1 cellular context compared by ENCODE assay signal in the genomic region with DNA sequence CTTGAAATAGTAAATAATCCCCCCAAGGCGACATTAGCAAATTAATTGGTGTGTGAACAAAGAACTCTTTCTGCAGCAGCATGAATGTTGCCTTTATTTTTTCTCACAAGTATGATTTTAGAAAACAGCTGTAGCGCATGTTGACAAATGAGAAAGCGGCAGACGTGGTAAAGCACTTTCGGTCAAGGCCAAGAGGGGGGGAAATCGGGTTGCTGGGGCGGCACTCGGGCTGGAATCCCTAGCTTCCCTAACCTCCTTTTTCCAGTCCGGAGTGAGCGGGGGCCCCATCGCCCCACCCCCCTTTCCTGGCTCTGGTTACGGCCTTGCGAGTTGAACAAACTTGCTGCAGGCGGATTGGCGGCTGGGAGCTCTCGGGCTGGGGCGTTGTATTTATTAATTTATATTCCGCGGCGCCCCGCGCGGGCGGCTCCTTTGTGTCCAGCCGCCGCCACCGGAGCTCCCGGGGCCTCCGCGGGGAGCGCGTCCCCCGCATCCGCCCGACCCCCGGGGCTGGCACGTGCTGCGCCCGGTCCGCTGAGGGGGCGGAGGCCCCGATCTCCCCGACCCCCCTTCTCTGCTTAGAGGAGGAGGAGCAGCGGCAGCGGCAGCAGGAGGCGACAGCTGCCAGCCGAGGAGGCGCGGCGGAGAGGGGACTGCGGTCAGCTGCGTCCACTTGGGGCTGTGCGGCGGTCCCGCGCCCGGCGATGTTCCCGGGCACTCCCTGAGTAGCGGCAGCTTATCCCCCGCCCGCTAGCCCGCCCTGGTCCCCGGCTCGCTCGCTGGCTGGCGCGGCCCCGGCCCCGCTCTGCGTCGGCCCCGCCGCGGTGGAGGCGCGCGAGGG.
TF ChIP-seq lines count a peak whose summit lies in the region.

A gene with protein sequence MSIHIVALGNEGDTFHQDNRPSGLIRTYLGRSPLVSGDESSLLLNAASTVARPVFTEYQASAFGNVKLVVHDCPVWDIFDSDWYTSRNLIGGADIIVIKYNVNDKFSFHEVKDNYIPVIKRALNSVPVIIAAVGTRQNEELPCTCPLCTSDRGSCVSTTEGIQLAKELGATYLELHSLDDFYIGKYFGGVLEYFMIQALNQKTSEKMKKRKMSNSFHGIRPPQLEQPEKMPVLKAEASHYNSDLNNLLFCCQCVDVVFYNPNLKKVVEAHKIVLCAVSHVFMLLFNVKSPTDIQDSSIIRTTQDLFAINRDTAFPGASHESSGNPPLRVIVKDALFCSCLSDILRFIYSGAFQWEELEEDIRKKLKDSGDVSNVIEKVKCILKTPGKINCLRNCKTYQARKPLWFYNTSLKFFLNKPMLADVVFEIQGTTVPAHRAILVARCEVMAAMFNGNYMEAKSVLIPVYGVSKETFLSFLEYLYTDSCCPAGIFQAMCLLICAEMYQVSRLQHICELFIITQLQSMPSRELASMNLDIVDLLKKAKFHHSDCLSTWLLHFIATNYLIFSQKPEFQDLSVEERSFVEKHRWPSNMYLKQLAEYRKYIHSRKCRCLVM (plus strand): TSS at position 607 of the 841 bp plus-strand sequence. CDS start 347 bp downstream, outside the sequence.

TF ChIP-seq in HepG2, 621 proteins besides CTCF, POLR2A, EP300 and RAD21 (continued from another document and continues in another):
- TF ChIP-seq, protein P1, sequence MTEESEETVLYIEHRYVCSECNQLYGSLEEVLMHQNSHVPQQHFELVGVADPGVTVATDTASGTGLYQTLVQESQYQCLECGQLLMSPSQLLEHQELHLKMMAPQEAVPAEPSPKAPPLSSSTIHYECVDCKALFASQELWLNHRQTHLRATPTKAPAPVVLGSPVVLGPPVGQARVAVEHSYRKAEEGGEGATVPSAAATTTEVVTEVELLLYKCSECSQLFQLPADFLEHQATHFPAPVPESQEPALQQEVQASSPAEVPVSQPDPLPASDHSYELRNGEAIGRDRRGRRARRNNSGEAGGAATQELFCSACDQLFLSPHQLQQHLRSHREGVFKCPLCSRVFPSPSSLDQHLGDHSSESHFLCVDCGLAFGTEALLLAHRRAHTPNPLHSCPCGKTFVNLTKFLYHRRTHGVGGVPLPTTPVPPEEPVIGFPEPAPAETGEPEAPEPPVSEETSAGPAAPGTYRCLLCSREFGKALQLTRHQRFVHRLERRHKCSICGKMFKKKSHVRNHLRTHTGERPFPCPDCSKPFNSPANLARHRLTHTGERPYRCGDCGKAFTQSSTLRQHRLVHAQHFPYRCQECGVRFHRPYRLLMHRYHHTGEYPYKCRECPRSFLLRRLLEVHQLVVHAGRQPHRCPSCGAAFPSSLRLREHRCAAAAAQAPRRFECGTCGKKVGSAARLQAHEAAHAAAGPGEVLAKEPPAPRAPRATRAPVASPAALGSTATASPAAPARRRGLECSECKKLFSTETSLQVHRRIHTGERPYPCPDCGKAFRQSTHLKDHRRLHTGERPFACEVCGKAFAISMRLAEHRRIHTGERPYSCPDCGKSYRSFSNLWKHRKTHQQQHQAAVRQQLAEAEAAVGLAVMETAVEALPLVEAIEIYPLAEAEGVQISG (CRISPR knock-in tag; IDR thresholded peaks at IDR 0.05), result peak; percentile 33; the same call in 1 of the 2 replicates
- no peak for TF ChIP-seq KLF13 (CRISPR knock-in tag; IDR thresholded peaks at IDR 0.05)
- TF ChIP-seq PHF5A (CRISPR knock-in tag; IDR thresholded peaks at IDR 0.05; ENCODE audit: low read depth, unreplicated experiment), result no peak
- TF ChIP-seq, protein P2, sequence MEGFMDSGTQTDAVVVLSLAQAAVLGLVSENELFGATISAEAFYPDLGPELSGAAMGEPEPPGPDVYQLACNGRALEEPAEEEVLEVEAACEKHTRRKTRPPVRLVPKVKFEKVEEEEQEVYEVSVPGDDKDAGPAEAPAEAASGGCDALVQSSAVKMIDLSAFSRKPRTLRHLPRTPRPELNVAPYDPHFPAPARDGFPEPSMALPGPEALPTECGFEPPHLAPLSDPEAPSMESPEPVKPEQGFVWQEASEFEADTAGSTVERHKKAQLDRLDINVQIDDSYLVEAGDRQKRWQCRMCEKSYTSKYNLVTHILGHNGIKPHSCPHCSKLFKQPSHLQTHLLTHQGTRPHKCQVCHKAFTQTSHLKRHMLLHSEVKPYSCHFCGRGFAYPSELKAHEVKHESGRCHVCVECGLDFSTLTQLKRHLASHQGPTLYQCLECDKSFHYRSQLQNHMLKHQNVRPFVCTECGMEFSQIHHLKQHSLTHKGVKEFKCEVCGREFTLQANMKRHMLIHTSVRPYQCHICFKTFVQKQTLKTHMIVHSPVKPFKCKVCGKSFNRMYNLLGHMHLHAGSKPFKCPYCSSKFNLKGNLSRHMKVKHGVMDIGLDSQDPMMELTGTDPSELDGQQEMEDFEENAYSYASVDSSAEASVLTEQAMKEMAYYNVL (CRISPR knock-in tag; IDR thresholded peaks at IDR 0.05; ENCODE audit: borderline replicate concordance), result no peak
- peak; percentile 49; the same call in 1 of the 2 replicates for TF ChIP-seq KDM5A (IDR thresholded peaks at IDR 0.05; ENCODE audit: borderline replicate concordance, low read length)
- TF ChIP-seq EZH2 (conservative IDR thresholded peaks at IDR 0.05; ENCODE audit: low read depth, low read length), result no peak
- no peak for TF ChIP-seq STAT5B (CRISPR knock-in tag; IDR thresholded peaks at IDR 0.05)
- peak; percentile 51; the same call in 1 of the 2 replicates for TF ChIP-seq MAF1 (CRISPR knock-in tag; IDR thresholded peaks at IDR 0.05; ENCODE audit: borderline replicate concordance)
- TF ChIP-seq KAT7 (CRISPR knock-in tag; IDR thresholded peaks at IDR 0.05; ENCODE audit: borderline replicate concordance), result peak; percentile 86
- TF ChIP-seq SRF (IDR thresholded peaks at IDR 0.05; ENCODE audit: low read depth, low read length), result no peak
- no peak for TF ChIP-seq KLF12 (CRISPR knock-in tag; IDR thresholded peaks at IDR 0.05; ENCODE audit: borderline replicate concordance)
- peak; percentile 71 for TF ChIP-seq SAP130 (CRISPR knock-in tag; IDR thresholded peaks at IDR 0.05; ENCODE audit: low read depth)
- TF ChIP-seq SETDB1 (CRISPR knock-in tag; IDR thresholded peaks at IDR 0.05; ENCODE audit: borderline replicate concordance), result no peak
- TF ChIP-seq, protein P3, sequence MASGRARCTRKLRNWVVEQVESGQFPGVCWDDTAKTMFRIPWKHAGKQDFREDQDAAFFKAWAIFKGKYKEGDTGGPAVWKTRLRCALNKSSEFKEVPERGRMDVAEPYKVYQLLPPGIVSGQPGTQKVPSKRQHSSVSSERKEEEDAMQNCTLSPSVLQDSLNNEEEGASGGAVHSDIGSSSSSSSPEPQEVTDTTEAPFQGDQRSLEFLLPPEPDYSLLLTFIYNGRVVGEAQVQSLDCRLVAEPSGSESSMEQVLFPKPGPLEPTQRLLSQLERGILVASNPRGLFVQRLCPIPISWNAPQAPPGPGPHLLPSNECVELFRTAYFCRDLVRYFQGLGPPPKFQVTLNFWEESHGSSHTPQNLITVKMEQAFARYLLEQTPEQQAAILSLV (CRISPR knock-in tag; IDR thresholded peaks at IDR 0.05; ENCODE audit: borderline replicate concordance), result no peak; the same call in 1 of the 2 replicates
- TF ChIP-seq, protein P4, sequence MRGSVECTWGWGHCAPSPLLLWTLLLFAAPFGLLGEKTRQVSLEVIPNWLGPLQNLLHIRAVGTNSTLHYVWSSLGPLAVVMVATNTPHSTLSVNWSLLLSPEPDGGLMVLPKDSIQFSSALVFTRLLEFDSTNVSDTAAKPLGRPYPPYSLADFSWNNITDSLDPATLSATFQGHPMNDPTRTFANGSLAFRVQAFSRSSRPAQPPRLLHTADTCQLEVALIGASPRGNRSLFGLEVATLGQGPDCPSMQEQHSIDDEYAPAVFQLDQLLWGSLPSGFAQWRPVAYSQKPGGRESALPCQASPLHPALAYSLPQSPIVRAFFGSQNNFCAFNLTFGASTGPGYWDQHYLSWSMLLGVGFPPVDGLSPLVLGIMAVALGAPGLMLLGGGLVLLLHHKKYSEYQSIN (CRISPR knock-in tag; IDR thresholded peaks at IDR 0.05; ENCODE audit: borderline replicate concordance), result no peak
- TF ChIP-seq TAF15 (IDR thresholded peaks at IDR 0.05; ENCODE audit: low read depth, low read length, poor library complexity, severe bottlenecking), result no peak
- TF ChIP-seq HDAC6 (IDR thresholded peaks at IDR 0.05; ENCODE audit: low read depth, low read length), result no peak
- TF ChIP-seq ZKSCAN5 (CRISPR knock-in tag; IDR thresholded peaks at IDR 0.05), result no peak
- TF ChIP-seq SAFB2 (CRISPR knock-in tag; IDR thresholded peaks at IDR 0.05; ENCODE audit: borderline replicate concordance, low read depth), result peak; percentile 15; the same call in 1 of the 2 replicates
- peak; percentile 81; the same call in 1 of the 2 replicates for TF ChIP-seq ZNF563 (CRISPR knock-in tag; IDR thresholded peaks at IDR 0.05)
- TF ChIP-seq SRSF9 (IDR thresholded peaks at IDR 0.05; ENCODE audit: borderline replicate concordance, insufficient read depth, low read depth, low read length, poor library complexity, severe bottlenecking), result no peak
- 0 out of 2 replicates have a peak, but pooled peaks have one; percentile 6 for TF ChIP-seq ETV5 (CRISPR knock-in tag; IDR thresholded peaks at IDR 0.05; ENCODE audit: borderline replicate concordance)
- TF ChIP-seq ZNF550 (CRISPR knock-in tag; IDR thresholded peaks at IDR 0.05; ENCODE audit: borderline replicate concordance), result no peak
- TF ChIP-seq, protein P5, sequence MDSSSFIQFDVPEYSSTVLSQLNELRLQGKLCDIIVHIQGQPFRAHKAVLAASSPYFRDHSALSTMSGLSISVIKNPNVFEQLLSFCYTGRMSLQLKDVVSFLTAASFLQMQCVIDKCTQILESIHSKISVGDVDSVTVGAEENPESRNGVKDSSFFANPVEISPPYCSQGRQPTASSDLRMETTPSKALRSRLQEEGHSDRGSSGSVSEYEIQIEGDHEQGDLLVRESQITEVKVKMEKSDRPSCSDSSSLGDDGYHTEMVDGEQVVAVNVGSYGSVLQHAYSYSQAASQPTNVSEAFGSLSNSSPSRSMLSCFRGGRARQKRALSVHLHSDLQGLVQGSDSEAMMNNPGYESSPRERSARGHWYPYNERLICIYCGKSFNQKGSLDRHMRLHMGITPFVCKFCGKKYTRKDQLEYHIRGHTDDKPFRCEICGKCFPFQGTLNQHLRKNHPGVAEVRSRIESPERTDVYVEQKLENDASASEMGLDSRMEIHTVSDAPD (CRISPR knock-in tag; IDR thresholded peaks at IDR 0.05), result no peak
- 0 out of 2 replicates have a peak, but pooled peaks have one; percentile 20 for TF ChIP-seq ELF3 (CRISPR knock-in tag; IDR thresholded peaks at IDR 0.05)
- TF ChIP-seq, protein P6, sequence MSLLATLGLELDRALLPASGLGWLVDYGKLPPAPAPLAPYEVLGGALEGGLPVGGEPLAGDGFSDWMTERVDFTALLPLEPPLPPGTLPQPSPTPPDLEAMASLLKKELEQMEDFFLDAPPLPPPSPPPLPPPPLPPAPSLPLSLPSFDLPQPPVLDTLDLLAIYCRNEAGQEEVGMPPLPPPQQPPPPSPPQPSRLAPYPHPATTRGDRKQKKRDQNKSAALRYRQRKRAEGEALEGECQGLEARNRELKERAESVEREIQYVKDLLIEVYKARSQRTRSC (CRISPR knock-in tag; IDR thresholded peaks at IDR 0.05; ENCODE audit: low read depth), result no peak
- no peak for TF ChIP-seq PITX1 (CRISPR knock-in tag; IDR thresholded peaks at IDR 0.05)
- TF ChIP-seq FOXA1 (IDR thresholded peaks at IDR 0.05), result no peak
- TF ChIP-seq FOXA1 (CRISPR knock-in tag; IDR thresholded peaks at IDR 0.05), result peak; percentile 60
- no peak for TF ChIP-seq ZNF205 (CRISPR knock-in tag; IDR thresholded peaks at IDR 0.05)
- TF ChIP-seq, protein P7, sequence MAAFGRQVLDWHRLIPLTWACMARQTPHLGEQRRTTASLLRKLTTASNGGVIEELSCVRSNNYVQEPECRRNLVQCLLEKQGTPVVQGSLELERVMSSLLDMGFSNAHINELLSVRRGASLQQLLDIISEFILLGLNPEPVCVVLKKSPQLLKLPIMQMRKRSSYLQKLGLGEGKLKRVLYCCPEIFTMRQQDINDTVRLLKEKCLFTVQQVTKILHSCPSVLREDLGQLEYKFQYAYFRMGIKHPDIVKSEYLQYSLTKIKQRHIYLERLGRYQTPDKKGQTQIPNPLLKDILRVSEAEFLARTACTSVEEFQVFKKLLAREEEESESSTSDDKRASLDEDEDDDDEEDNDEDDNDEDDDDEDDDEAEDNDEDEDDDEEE (CRISPR knock-in tag; IDR thresholded peaks at IDR 0.05), result no peak
- TF ChIP-seq SALL1 (CRISPR knock-in tag; IDR thresholded peaks at IDR 0.05), result peak; percentile 59
- TF ChIP-seq MBD4 (IDR thresholded peaks at IDR 0.05; ENCODE audit: borderline replicate concordance, low read length), result no peak
- TF ChIP-seq, protein P8, sequence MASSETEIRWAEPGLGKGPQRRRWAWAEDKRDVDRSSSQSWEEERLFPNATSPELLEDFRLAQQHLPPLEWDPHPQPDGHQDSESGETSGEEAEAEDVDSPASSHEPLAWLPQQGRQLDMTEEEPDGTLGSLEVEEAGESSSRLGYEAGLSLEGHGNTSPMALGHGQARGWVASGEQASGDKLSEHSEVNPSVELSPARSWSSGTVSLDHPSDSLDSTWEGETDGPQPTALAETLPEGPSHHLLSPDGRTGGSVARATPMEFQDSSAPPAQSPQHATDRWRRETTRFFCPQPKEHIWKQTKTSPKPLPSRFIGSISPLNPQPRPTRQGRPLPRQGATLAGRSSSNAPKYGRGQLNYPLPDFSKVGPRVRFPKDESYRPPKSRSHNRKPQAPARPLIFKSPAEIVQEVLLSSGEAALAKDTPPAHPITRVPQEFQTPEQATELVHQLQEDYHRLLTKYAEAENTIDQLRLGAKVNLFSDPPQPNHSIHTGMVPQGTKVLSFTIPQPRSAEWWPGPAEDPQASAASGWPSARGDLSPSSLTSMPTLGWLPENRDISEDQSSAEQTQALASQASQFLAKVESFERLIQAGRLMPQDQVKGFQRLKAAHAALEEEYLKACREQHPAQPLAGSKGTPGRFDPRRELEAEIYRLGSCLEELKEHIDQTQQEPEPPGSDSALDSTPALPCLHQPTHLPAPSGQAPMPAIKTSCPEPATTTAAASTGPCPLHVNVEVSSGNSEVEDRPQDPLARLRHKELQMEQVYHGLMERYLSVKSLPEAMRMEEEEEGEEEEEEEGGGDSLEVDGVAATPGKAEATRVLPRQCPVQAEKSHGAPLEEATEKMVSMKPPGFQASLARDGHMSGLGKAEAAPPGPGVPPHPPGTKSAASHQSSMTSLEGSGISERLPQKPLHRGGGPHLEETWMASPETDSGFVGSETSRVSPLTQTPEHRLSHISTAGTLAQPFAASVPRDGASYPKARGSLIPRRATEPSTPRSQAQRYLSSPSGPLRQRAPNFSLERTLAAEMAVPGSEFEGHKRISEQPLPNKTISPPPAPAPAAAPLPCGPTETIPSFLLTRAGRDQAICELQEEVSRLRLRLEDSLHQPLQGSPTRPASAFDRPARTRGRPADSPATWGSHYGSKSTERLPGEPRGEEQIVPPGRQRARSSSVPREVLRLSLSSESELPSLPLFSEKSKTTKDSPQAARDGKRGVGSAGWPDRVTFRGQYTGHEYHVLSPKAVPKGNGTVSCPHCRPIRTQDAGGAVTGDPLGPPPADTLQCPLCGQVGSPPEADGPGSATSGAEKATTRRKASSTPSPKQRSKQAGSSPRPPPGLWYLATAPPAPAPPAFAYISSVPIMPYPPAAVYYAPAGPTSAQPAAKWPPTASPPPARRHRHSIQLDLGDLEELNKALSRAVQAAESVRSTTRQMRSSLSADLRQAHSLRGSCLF (CRISPR knock-in tag; IDR thresholded peaks at IDR 0.05; ENCODE audit: borderline replicate concordance), result no peak
- TF ChIP-seq JARID2 (CRISPR knock-in tag; IDR thresholded peaks at IDR 0.05; ENCODE audit: insufficient replicate concordance), result peak; percentile 39
- no peak for TF ChIP-seq ZNF431 (CRISPR knock-in tag; IDR thresholded peaks at IDR 0.05; ENCODE audit: borderline replicate concordance, low read depth)
- TF ChIP-seq ZNF773 (CRISPR knock-in tag; IDR thresholded peaks at IDR 0.05; ENCODE audit: borderline replicate concordance), result no peak
- 0 out of 2 replicates have a peak, but pooled peaks have one; percentile 28 for TF ChIP-seq ZSCAN20 (CRISPR knock-in tag; IDR thresholded peaks at IDR 0.05; ENCODE audit: borderline replicate concordance)
- TF ChIP-seq KLF16 (CRISPR knock-in tag; IDR thresholded peaks at IDR 0.05), result peak in 1 of 2 experiments; percentile 64; a peak in 1 of 4 replicates
